In genomic region chr14:73729556-73730265, GRCh38 we compare ENCODE assay signal across 13 cellular contexts. TPM values are rescaled to one million over a fixed set of nuclear protein-coding genes. Genes with fewer than 3 reads are reported as not detected.
A peak's percentile ranks its signal among the peaks of the same experiment; 100 is the strongest.
DNase-seq lines count a peak whose midpoint lies in the region; ATAC-seq and TF ChIP-seq lines count a peak whose summit lies in the region.
"Had no signal": no experiment of that assay in that cellular context is flagged by ENCODE, and none has a peak within 500 bp of the region (broad histone marks: within the 10 kb centered on the region; RNA-seq: fewer than 3 reads in every experiment).

No MANE protein-coding gene starts in this region.

- peak in 1 of 2 donors; percentile 15 for DNase-seq in breast epithelium (ENCODE audit: low spot score in 2 of 2)
- DNase-seq in MCF 10A (ENCODE audit: unreplicated experiment): no peak
- no peak for DNase-seq in natural killer cell treated with Interleukin-12 subunit alpha and Interleukin-12 subunit beta and Interleukin-15 and Interleukin-18, amount 100 ng/mL, for 72 hours (ENCODE audit: low spot score)
- DNase-seq in upper lobe of right lung: peak; percentile 64
- DNase-seq in A172 (ENCODE audit: low spot score): no peak
- DNase-seq in HuH-7.5 (ENCODE audit: low spot score): no peak
- DNase-seq: activated CD8-positive, alpha-beta memory T cell treated with anti-CD3 and anti-CD28 coated beads for 24 hours; caudate nucleus; foreskin melanocyte; NCI-H1436; stimulated activated CD4-positive, alpha-beta T cell treated with anti-CD3 and anti-CD28 coated beads, Interleukin-1b, Interleukin-23, amount 100 ng/mL, for 48 hours had no signal

- no peak for TF ChIP-seq CTCF in breast epithelium (IDR thresholded peaks at IDR 0.05)
- TF ChIP-seq CTCF in MCF 10A (IDR thresholded peaks at IDR 0.05; ENCODE audit: unreplicated experiment): no peak
- no peak for TF ChIP-seq CTCF in brain (conservative IDR thresholded peaks at IDR 0.05)
- no peak for TF ChIP-seq CTCF in upper lobe of right lung (IDR thresholded peaks at IDR 0.05)

- POLR2A ChIA-PET in MCF 10A (lab: Yijun Ruan, JAX): interaction anchor here (0.6 to 10.4 kb wide), 4 partner anchors 13 to 123 kb away, joined by 4 to 189 read pairs (median 60); a partner anchor contains a TSS

- H3K27me3 Mint-ChIP-seq in MCF 10A (ENCODE audit: insufficient read depth, unreplicated experiment) (no peaks in the 10 kb centered on the region), brain (no peaks in the 10 kb centered on the region)
- no peaks in the 10 kb centered on the region for H3K27me3 Mint-ChIP-seq in natural killer cell treated with Interleukin-12 subunit alpha and Interleukin-12 subunit beta and Interleukin-15 and Interleukin-18, amount 100 ng/mL, for 72 hours

- H3K4me1 Mint-ChIP-seq in MCF 10A (ENCODE audit: insufficient read depth, unreplicated experiment) (peaks cover 24% of the 10 kb centered on the region), brain (peaks cover 25% of the 10 kb centered on the region)
- H3K4me1 Mint-ChIP-seq in natural killer cell treated with Interleukin-12 subunit alpha and Interleukin-12 subunit beta and Interleukin-15 and Interleukin-18, amount 100 ng/mL, for 72 hours (ENCODE audit: low read depth in 2 of 2): peaks cover 22 to 23% of the 10 kb centered on the region in 2 donors

- BruUV-seq in MCF 10A (replicated peaks; lab: Mats Ljungman, UMichigan): no TSS peak

- TF ChIP-seq POLR2A in breast epithelium (IDR thresholded peaks at IDR 0.05): no peak

- H3K9me3 Mint-ChIP-seq in MCF 10A (ENCODE audit: unreplicated experiment) (no peaks in the 10 kb centered on the region), brain (no peaks in the 10 kb centered on the region)
- H3K9me3 Mint-ChIP-seq in natural killer cell treated with Interleukin-12 subunit alpha and Interleukin-12 subunit beta and Interleukin-15 and Interleukin-18, amount 100 ng/mL, for 72 hours: no peaks in the 10 kb centered on the region

- H3K27me3 ChIP-seq in breast epithelium (no peaks in the 10 kb centered on the region), upper lobe of right lung (no peaks in the 10 kb centered on the region)

- H3K36me3 ChIP-seq in breast epithelium: peaks cover 5% of the 10 kb centered on the region
- peaks cover 89% of the 10 kb centered on the region for H3K36me3 ChIP-seq in upper lobe of right lung

- H3K36me3 Mint-ChIP-seq in MCF 10A (ENCODE audit: insufficient read depth, unreplicated experiment) (peaks cover 93% of the 10 kb centered on the region), brain (peaks cover 64% of the 10 kb centered on the region)
- peaks cover 8% of the 10 kb centered on the region for H3K36me3 Mint-ChIP-seq in natural killer cell treated with Interleukin-12 subunit alpha and Interleukin-12 subunit beta and Interleukin-15 and Interleukin-18, amount 100 ng/mL, for 72 hours

- ATAC-seq in natural killer cell treated with Interleukin-12 subunit alpha and Interleukin-12 subunit beta and Interleukin-15 and Interleukin-18, amount 100 ng/mL, for 72 hours: no peak
- ATAC-seq in upper lobe of right lung (no peak), GM18502 (IDR thresholded peaks at IDR 0.05; ENCODE audit: poor library complexity, unreplicated experiment) (no peak)

- no peak overlapping the region for H3K27ac Mint-ChIP-seq in MCF 10A (ENCODE audit: low read depth, unreplicated experiment)
- peak overlapping the region in 3 of 5 experiments; percentile 39 to 77 (median 69) for H3K27ac Mint-ChIP-seq in brain
- H3K27ac Mint-ChIP-seq in natural killer cell treated with Interleukin-12 subunit alpha and Interleukin-12 subunit beta and Interleukin-15 and Interleukin-18, amount 100 ng/mL, for 72 hours: peak overlapping the region; percentile 46 to 63

- H3K9me3 ChIP-seq in breast epithelium (no peaks in the 10 kb centered on the region), upper lobe of right lung (no peaks in the 10 kb centered on the region)

- H3K27ac ChIP-seq in breast epithelium: peak overlapping the region; percentile 6 to 81
- H3K27ac ChIP-seq in upper lobe of right lung: peak overlapping the region; percentile 48

- intact Hi-C loops in breast epithelium (cut with DNase I; ENCODE audit: low total_unique reads) (loop anchor here (1.0 to 10.0 kb wide), 2 partner anchors 41 to 85 kb away; no protein-coding TSS in a partner anchor), MCF 10A (cut with micrococcal nuclease) (no loop called here), upper lobe of right lung (cut with DNase I) (loop anchor here (10.0 kb wide), 1 partner anchor 95 kb away; no protein-coding TSS in a partner anchor)

- peaks cover 0 to 4% of the 10 kb centered on the region in 2 donors for H3K4me1 ChIP-seq in breast epithelium
- peaks cover 26% of the 10 kb centered on the region for H3K4me1 ChIP-seq in upper lobe of right lung

- no peak overlapping the region for H3K4me3 Mint-ChIP-seq in MCF 10A (ENCODE audit: unreplicated experiment)
- H3K4me3 Mint-ChIP-seq in brain: no peak overlapping the region
- no peak overlapping the region for H3K4me3 Mint-ChIP-seq in natural killer cell treated with Interleukin-12 subunit alpha and Interleukin-12 subunit beta and Interleukin-15 and Interleukin-18, amount 100 ng/mL, for 72 hours

- CTCF ChIA-PET in MCF 10A (lab: Yijun Ruan, JAX): interaction anchor here (0.6 to 5.1 kb wide), 15 partner anchors 11 to 209 kb away, joined by 3 to 68 read pairs (median 6); no protein-coding TSS in a partner anchor

- H3K4me3 ChIP-seq in breast epithelium (no peak overlapping the region), upper lobe of right lung (no peak overlapping the region)

RNA-seq across cellular contexts. Expression of gene PNMA1, which starts 15.5 kb away (rescaled TPM):
- total RNA-seq in breast epithelium: 10 to 100 TPM; 12.1 to 19.3 (median 19.2) TPM
- total RNA-seq in MCF 10A (2022): 43.3 and 46.3 TPM in 2 replicates
- polyA plus RNA-seq in brain (ENCODE audit: insufficient read depth, low read depth, low replicate concordance): 135 TPM
- total RNA-seq in natural killer cell treated with Interleukin-12 subunit alpha and Interleukin-12 subunit beta and Interleukin-15 and Interleukin-18, amount 100 ng/mL, for 72 hours: 10 to 100 TPM; 18.9 to 32.2 TPM
- 22.0 TPM for total RNA-seq in upper lobe of right lung
- total RNA-seq in A172 (2014; rRNA removed; shearing (Covaris generic)): 35.1 and 36.0 TPM in 2 replicates
